In genomic region chr18:31555971-31556747, GRCh38 we compare ENCODE assay signal across 8 cellular contexts. TPM values are rescaled to one million over a fixed set of nuclear protein-coding genes. Genes with fewer than 3 reads are reported as not detected.
DNase-seq lines count a peak whose midpoint lies in the region; ATAC-seq and TF ChIP-seq lines count a peak whose summit lies in the region.

No MANE protein-coding gene starts in this region.

- TF ChIP-seq CTCF in AG09319 (IDR thresholded peaks at IDR 0.05; ENCODE audit: low read depth, low read length) (peak; percentile 70), GM12873 (IDR thresholded peaks at IDR 0.05; ENCODE audit: insufficient read depth, low read depth, low read length, missing control alignments) (peak; percentile 70)

- H3K4me1 Mint-ChIP-seq in activated CD4-positive, alpha-beta memory T cell treated with anti-CD3 and anti-CD28 coated beads for 36 hours (ENCODE audit: low read depth) = no peaks in the 10 kb centered on the region

- intact Hi-C loops in activated CD4-positive, alpha-beta memory T cell treated with anti-CD3 and anti-CD28 coated beads for 36 hours (cut with micrococcal nuclease) = loop anchor here (1.0 to 5.0 kb wide), 3 partner anchors 166 to 401 kb away; no protein-coding TSS in a partner anchor

- DNase-seq in AG09319 (ENCODE audit: extremely low read depth, low read depth) (peak; percentile 39), NCI-H2227 (lab: John Stamatoyannopoulos, UW; ENCODE audit: unreplicated experiment) (peak; percentile 79), foreskin melanocyte (peak; percentile 73), occipital lobe (lab: John Stamatoyannopoulos, UW) (peak; percentile 15)
- DNase-seq in activated CD4-positive, alpha-beta memory T cell treated with anti-CD3 and anti-CD28 coated beads for 36 hours = peak; percentile 40
- DNase-seq in activated CD4-positive, CD25-positive, alpha-beta regulatory T cell treated with anti-CD3 and anti-CD28 coated beads, Interleukin-2, amount 50 U/mL, for 72 hours = no peak

- no peak overlapping the region for H3K4me3 Mint-ChIP-seq in activated CD4-positive, alpha-beta memory T cell treated with anti-CD3 and anti-CD28 coated beads for 36 hours

- POLR2A ChIA-PET in activated CD4-positive, alpha-beta memory T cell treated with anti-CD3 and anti-CD28 coated beads for 36 hours (lab: Charles Lee) = no interaction called here

- H3K9me3 Mint-ChIP-seq in activated CD4-positive, alpha-beta memory T cell treated with anti-CD3 and anti-CD28 coated beads for 36 hours = no peaks in the 10 kb centered on the region

- CTCF ChIA-PET in activated CD4-positive, alpha-beta memory T cell treated with anti-CD3 and anti-CD28 coated beads for 36 hours (lab: Charles Lee) = interaction anchor here (0.6 to 11.6 kb wide), 20 partner anchors 8 to 421 kb away, joined by 3 to 186 read pairs (median 4); no protein-coding TSS in a partner anchor

- no peaks in the 10 kb centered on the region for H3K36me3 Mint-ChIP-seq in activated CD4-positive, alpha-beta memory T cell treated with anti-CD3 and anti-CD28 coated beads for 36 hours

- peak; percentile 76 for ATAC-seq in HG02852 (IDR thresholded peaks at IDR 0.05; ENCODE audit: unreplicated experiment)

- no peak overlapping the region for H3K27ac Mint-ChIP-seq in activated CD4-positive, alpha-beta memory T cell treated with anti-CD3 and anti-CD28 coated beads for 36 hours

- H3K27me3 Mint-ChIP-seq in activated CD4-positive, alpha-beta memory T cell treated with anti-CD3 and anti-CD28 coated beads for 36 hours = peaks cover 8% of the 10 kb centered on the region

RNA-seq across cellular contexts. Expression of gene TTR, which starts 35.5 kb away (rescaled TPM):
- total RNA-seq in activated CD4-positive, alpha-beta memory T cell treated with anti-CD3 and anti-CD28 coated beads for 36 hours = not detected
- 0.31 TPM for total RNA-seq in occipital lobe

RNA-seq across cellular contexts. Expression of gene DSG2, which starts 58.2 kb away (rescaled TPM):
- under 1 TPM; 0.19 to 0.31 TPM for total RNA-seq in activated CD4-positive, alpha-beta memory T cell treated with anti-CD3 and anti-CD28 coated beads for 36 hours
- total RNA-seq in occipital lobe = 3.3 TPM
